8 cellular contexts compared by ENCODE assay signal in the genomic region with DNA sequence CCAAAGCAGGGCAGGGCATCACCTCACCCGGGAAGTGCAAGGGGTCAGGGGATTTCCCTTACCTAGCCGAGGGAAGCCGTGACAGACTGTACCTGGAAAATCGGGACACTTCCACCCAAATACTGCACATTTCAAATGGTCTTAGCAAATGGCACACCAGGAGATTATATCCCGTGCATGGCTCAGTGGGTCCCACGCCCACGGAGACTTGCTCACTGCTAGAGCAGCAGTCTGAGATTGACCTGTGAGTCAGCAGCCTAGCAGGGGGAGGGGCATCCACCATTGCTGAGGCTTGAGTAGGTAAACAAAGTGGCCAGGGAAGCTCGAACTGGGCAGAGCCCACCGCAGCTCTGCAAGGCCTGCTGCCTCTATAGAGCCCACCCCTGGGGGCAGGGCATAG. TPM values are rescaled to one million over a fixed set of nuclear protein-coding genes. Genes with fewer than 3 reads are reported as not detected.
"Had no signal": no experiment of that assay in that cellular context is flagged by ENCODE, and none has a peak within 500 bp of the region (broad histone marks: within the 10 kb centered on the region; RNA-seq: fewer than 3 reads in every experiment).

No MANE protein-coding gene starts in this region.

RNA-seq across cellular contexts. Expression of a gene that starts 27.2 kb away (rescaled TPM):
- total RNA-seq: endothelial cell of umbilical vein, epithelial cell of proximal tubule, fibroblast of lung, kidney epithelial cell, lung microvascular endothelial cell, neural crest cell, smooth muscle cell had no signal
- polyA plus RNA-seq: endothelial cell of umbilical vein, fibroblast of lung, heart right ventricle, smooth muscle cell had no signal
